ENCODE assay signal across 8 cellular contexts in genomic region chrX:1673337-1673736, GRCh38. TPM values are rescaled to one million over a fixed set of nuclear protein-coding genes. Genes with fewer than 3 reads are reported as not detected.
DNase-seq lines count a peak whose midpoint lies in the region; ATAC-seq and TF ChIP-seq lines count a peak whose summit lies in the region.

No MANE protein-coding gene starts in this region.

- CTCF ChIA-PET in activated CD4-positive, alpha-beta memory T cell treated with anti-CD3 and anti-CD28 coated beads for 36 hours (lab: Charles Lee) = no interaction called here

- H3K9me2 ChIP-seq in hepatocyte (replicated peaks; ENCODE audit: insufficient read depth) = no peaks in the 10 kb centered on the region

- TF ChIP-seq RAD21 in Ishikawa (IDR thresholded peaks at IDR 0.05; ENCODE audit: low read depth) = peak; percentile 58

- H3K4me1 ChIP-seq in hepatocyte (ENCODE audit: insufficient read depth) (no peaks in the 10 kb centered on the region), tibial nerve (no peaks in the 10 kb centered on the region), ovary (ENCODE audit: insufficient read depth) (no peaks in the 10 kb centered on the region)

- H3K9me3 ChIP-seq in hepatocyte (ENCODE audit: low read depth) (no peaks in the 10 kb centered on the region), tibial nerve (peaks cover 0 to 4% (median 0%) of the 10 kb centered on the region in 4 donors), ovary (no peaks in the 10 kb centered on the region)

- DNase-seq in ELF-1 (ENCODE audit: low read depth, low spot score) = peak; percentile 72
- peak; percentile 59 for DNase-seq in activated CD4-positive, alpha-beta memory T cell treated with anti-CD3 and anti-CD28 coated beads for 36 hours
- DNase-seq in hepatocyte (ENCODE audit: low spot score) = peak; percentile 29
- no peak for DNase-seq in tibial nerve (ENCODE audit: low spot score in 2 of 2)
- no peak for DNase-seq in ovary
- DNase-seq in activated gamma-delta T cell treated with Interleukin-2 at 50 U/mL for 16 hours = no peak

- intact Hi-C loops in activated CD4-positive, alpha-beta memory T cell treated with anti-CD3 and anti-CD28 coated beads for 36 hours (cut with micrococcal nuclease) = loop anchor here (1.0 kb wide), 1 partner anchor 920 kb away; no protein-coding TSS in a partner anchor
- intact Hi-C loops in ovary (cut with DNase I) = no loop called here

- ATAC-seq in GM21515 (IDR thresholded peaks at IDR 0.05; ENCODE audit: unreplicated experiment) = no peak

- POLR2A ChIA-PET in activated CD4-positive, alpha-beta memory T cell treated with anti-CD3 and anti-CD28 coated beads for 36 hours (lab: Charles Lee) = no interaction called here

- H3K4me3 ChIP-seq in hepatocyte = no peak overlapping the region
- H3K4me3 ChIP-seq in tibial nerve = no peak overlapping the region
- H3K4me3 ChIP-seq in ovary = no peak overlapping the region

- H3K4me2 ChIP-seq in hepatocyte = no peak overlapping the region

- TF ChIP-seq EP300 in Ishikawa (IDR thresholded peaks at IDR 0.05; ENCODE audit: borderline replicate concordance) = no peak
- TF ChIP-seq EP300 in tibial nerve (IDR thresholded peaks at IDR 0.05) = no peak
- TF ChIP-seq EP300 in ovary (IDR thresholded peaks at IDR 0.05) = no peak

- no peak overlapping the region for H3K4me3 Mint-ChIP-seq in activated CD4-positive, alpha-beta memory T cell treated with anti-CD3 and anti-CD28 coated beads for 36 hours

- H3K27me3 Mint-ChIP-seq in activated CD4-positive, alpha-beta memory T cell treated with anti-CD3 and anti-CD28 coated beads for 36 hours = no peaks in the 10 kb centered on the region

- 81% methylated on average over 7 of the region's 7 CpGs for WGBS in hepatocyte (ENCODE audit: low lambda C conversion rate, missing lambda C conversion rate)
- WGBS in tibial nerve, 2 donors = 78 to 79% methylated on average over 7 of the region's 7 CpGs
- WGBS in ovary, 3 donors = 65 to 75% (median 71%) methylated on average over 7 of the region's 7 CpGs

- TF ChIP-seq POLR2A in tibial nerve (IDR thresholded peaks at IDR 0.05) (no peak), ovary (IDR thresholded peaks at IDR 0.05) (no peak)

- TF ChIP-seq CTCF in hepatocyte (IDR thresholded peaks at IDR 0.05; ENCODE audit: poor library complexity) (peak; percentile 55), tibial nerve (IDR thresholded peaks at IDR 0.05) (peak in 3 of 5 experiments; percentile 22 to 39 (median 24)), ovary (IDR thresholded peaks at IDR 0.05) (no peak)

- no peaks in the 10 kb centered on the region for H3K4me1 Mint-ChIP-seq in activated CD4-positive, alpha-beta memory T cell treated with anti-CD3 and anti-CD28 coated beads for 36 hours (ENCODE audit: low read depth)

- H3K36me3 ChIP-seq in hepatocyte (replicated peaks; ENCODE audit: insufficient read depth, low read depth) = no peaks in the 10 kb centered on the region
- H3K36me3 ChIP-seq in tibial nerve = no peaks in the 10 kb centered on the region
- H3K36me3 ChIP-seq in ovary = no peaks in the 10 kb centered on the region

- no peak overlapping the region for H2AFZ ChIP-seq in hepatocyte

- H4K20me1 ChIP-seq in hepatocyte (ENCODE audit: insufficient read depth, poor library complexity, severe bottlenecking) = no peaks in the 10 kb centered on the region

- H3K27me3 ChIP-seq in hepatocyte (no peaks in the 10 kb centered on the region), tibial nerve (no peaks in the 10 kb centered on the region), ovary (no peaks in the 10 kb centered on the region)

- peaks cover 9% of the 10 kb centered on the region for H3K36me3 Mint-ChIP-seq in activated CD4-positive, alpha-beta memory T cell treated with anti-CD3 and anti-CD28 coated beads for 36 hours

- H3K27ac ChIP-seq in hepatocyte = no peak overlapping the region
- H3K27ac ChIP-seq in tibial nerve = no peak overlapping the region
- no peak overlapping the region for H3K27ac ChIP-seq in ovary

- no peaks in the 10 kb centered on the region for H3K79me2 ChIP-seq in hepatocyte

- H3K27ac Mint-ChIP-seq in activated CD4-positive, alpha-beta memory T cell treated with anti-CD3 and anti-CD28 coated beads for 36 hours = no peak overlapping the region

- no peaks in the 10 kb centered on the region for H3K9me3 Mint-ChIP-seq in activated CD4-positive, alpha-beta memory T cell treated with anti-CD3 and anti-CD28 coated beads for 36 hours

TF ChIP-seq in Ishikawa, 13 proteins besides CTCF, POLR2A, EP300 and RAD21:
- TF ChIP-seq ZBTB7A (IDR thresholded peaks at IDR 0.05; ENCODE audit: low read depth) (no peak), FOXM1 (IDR thresholded peaks at IDR 0.05; ENCODE audit: borderline replicate concordance, low read depth) (no peak), CREB1 (IDR thresholded peaks at IDR 0.05; ENCODE audit: low read depth) (no peak), EGR1 (IDR thresholded peaks at IDR 0.05) (no peak), MAX (IDR thresholded peaks at IDR 0.05) (no peak), TEAD4 (IDR thresholded peaks at IDR 0.05) (no peak), YY1 (IDR thresholded peaks at IDR 0.05; ENCODE audit: low read depth) (no peak), TCF12 (IDR thresholded peaks at IDR 0.05; ENCODE audit: low read depth) (no peak), NFIC (IDR thresholded peaks at IDR 0.05) (no peak), TAF1 (IDR thresholded peaks at IDR 0.05; ENCODE audit: low read depth) (no peak), CEBPB (IDR thresholded peaks at IDR 0.05) (no peak)
- TF ChIP-seq, protein P1, sequence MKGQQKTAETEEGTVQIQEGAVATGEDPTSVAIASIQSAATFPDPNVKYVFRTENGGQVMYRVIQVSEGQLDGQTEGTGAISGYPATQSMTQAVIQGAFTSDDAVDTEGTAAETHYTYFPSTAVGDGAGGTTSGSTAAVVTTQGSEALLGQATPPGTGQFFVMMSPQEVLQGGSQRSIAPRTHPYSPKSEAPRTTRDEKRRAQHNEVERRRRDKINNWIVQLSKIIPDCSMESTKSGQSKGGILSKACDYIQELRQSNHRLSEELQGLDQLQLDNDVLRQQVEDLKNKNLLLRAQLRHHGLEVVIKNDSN (IDR thresholded peaks at IDR 0.05) = no peak
- TF ChIP-seq, protein P2, sequence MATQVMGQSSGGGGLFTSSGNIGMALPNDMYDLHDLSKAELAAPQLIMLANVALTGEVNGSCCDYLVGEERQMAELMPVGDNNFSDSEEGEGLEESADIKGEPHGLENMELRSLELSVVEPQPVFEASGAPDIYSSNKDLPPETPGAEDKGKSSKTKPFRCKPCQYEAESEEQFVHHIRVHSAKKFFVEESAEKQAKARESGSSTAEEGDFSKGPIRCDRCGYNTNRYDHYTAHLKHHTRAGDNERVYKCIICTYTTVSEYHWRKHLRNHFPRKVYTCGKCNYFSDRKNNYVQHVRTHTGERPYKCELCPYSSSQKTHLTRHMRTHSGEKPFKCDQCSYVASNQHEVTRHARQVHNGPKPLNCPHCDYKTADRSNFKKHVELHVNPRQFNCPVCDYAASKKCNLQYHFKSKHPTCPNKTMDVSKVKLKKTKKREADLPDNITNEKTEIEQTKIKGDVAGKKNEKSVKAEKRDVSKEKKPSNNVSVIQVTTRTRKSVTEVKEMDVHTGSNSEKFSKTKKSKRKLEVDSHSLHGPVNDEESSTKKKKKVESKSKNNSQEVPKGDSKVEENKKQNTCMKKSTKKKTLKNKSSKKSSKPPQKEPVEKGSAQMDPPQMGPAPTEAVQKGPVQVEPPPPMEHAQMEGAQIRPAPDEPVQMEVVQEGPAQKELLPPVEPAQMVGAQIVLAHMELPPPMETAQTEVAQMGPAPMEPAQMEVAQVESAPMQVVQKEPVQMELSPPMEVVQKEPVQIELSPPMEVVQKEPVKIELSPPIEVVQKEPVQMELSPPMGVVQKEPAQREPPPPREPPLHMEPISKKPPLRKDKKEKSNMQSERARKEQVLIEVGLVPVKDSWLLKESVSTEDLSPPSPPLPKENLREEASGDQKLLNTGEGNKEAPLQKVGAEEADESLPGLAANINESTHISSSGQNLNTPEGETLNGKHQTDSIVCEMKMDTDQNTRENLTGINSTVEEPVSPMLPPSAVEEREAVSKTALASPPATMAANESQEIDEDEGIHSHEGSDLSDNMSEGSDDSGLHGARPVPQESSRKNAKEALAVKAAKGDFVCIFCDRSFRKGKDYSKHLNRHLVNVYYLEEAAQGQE (IDR thresholded peaks at IDR 0.05; ENCODE audit: low read depth) = no peak

RNA-seq across cellular contexts. Expression of gene ASMT, which starts 58.5 kb away (rescaled TPM):
- 1 to 10 TPM in 1 of 2 experiments, under 1 TPM in 1; 0.52 to 1.1 TPM for total RNA-seq in activated CD4-positive, alpha-beta memory T cell treated with anti-CD3 and anti-CD28 coated beads for 36 hours
- total RNA-seq in hepatocyte = not detected in 2 replicates
- polyA plus RNA-seq in hepatocyte = not detected in 2 replicates
- total RNA-seq in tibial nerve = 1 to 10 TPM in 1 of 4 donors, under 1 TPM in 1, not detected in 2; 0.63 to 4.7 TPM
- under 1 TPM in 4 of 7 donors, not detected in 3; 0.35 to 0.50 (median 0.39) TPM for total RNA-seq in ovary
- under 1 TPM in 1 of 2 donors, not detected in 1; 0.23 TPM for polyA plus RNA-seq in ovary

Comparison
In these comparisons a context has a peak if more than half of its experiments do, and no peak if none do; other contexts are left out.
1. DNase-seq: peak in ELF-1 (single experiment), activated CD4-positive, alpha-beta memory T cell treated with anti-CD3 and anti-CD28 coated beads for 36 hours (single experiment) and hepatocyte (single experiment); none in tibial nerve (0 of 2), ovary (0 of 5) and activated gamma-delta T cell treated with Interleukin-2 at 50 U/mL for 16 hours (single experiment).
2. CTCF ChIP-seq: peak in hepatocyte (single experiment) and tibial nerve (3 of 5); none in ovary (0 of 3).